Comparison of ENCODE assay signal across 15 cellular contexts in genomic region chr11:23313001-23313400, GRCh38.
A peak's percentile ranks its signal among the peaks of the same experiment; 100 is the strongest.
DNase-seq lines count a peak whose midpoint lies in the region; ATAC-seq lines count a peak whose summit lies in the region.
"Had no signal": no experiment of that assay in that cellular context is flagged by ENCODE, and none has a peak within 500 bp of the region (broad histone marks: within the 10 kb centered on the region; RNA-seq: fewer than 3 reads in every experiment).

No MANE protein-coding gene starts in this region.

- DNase-seq in LHCN-M2 (ENCODE audit: low read depth) (peak; percentile 48), SJSA1 (ENCODE audit: low read depth in 1 of 2, low spot score in 2 of 2) (no peak), fibroblast of peridontal ligament (ENCODE audit: extremely low read depth) (peak; percentile 7), NCI-H345 treated with DMSO at 0.1 percent for 48 hours (lab: John Stamatoyannopoulos, UW; ENCODE audit: unreplicated experiment) (no peak), UCSD-AML1 (lab: John Stamatoyannopoulos, UW; ENCODE audit: unreplicated experiment) (no peak)
- DNase-seq in activated CD4-positive, alpha-beta T cell treated with anti-CD3 and anti-CD28 coated beads, Interleukin-2, amount 50 U/mL, for 48 hours, result no peak
- DNase-seq: CD8-positive, alpha-beta memory T cell; KBM-7; NCI-H1417 treated with DMSO at 0.1 percent for 48 hours; NCI-H2029 treated with DMSO at 0.1 percent for 48 hours; NCI-H526; OCI-M1 had no signal

- no peaks in the 10 kb centered on the region for H3K36me3 ChIP-seq in SJSA1
- H3K36me3 ChIP-seq: BLaER1 had no signal

- no peaks in the 10 kb centered on the region for H3K9me3 ChIP-seq in SJSA1 (replicated peaks)
- H3K9me3 ChIP-seq: BLaER1 had no signal

- peak overlapping the region; percentile 76 for H3K27ac ChIP-seq in SJSA1
- H3K27ac ChIP-seq: BLaER1, SK-N-MC had no signal

- no peak overlapping the region for H3K4me3 ChIP-seq in SJSA1
- H3K4me3 ChIP-seq: BLaER1, SK-N-MC had no signal

- no peaks in the 10 kb centered on the region for H3K27me3 ChIP-seq in SJSA1 (replicated peaks)
- H3K27me3 ChIP-seq: BLaER1 had no signal

- ATAC-seq in GM18861 (IDR thresholded peaks at IDR 0.05; ENCODE audit: unreplicated experiment), result no peak

- H3K4me1 ChIP-seq in SJSA1 (replicated peaks), result peaks cover 11% of the 10 kb centered on the region; the same call in 1 of the 2 replicates
- H3K4me1 ChIP-seq: BLaER1 had no signal

Comparison
In these comparisons a context has a peak if more than half of its experiments do, and no peak if none do; other contexts are left out.
1. DNase-seq: peak in LHCN-M2 (single experiment) and fibroblast of peridontal ligament (single experiment); none in SJSA1 (0 of 2), NCI-H345 treated with DMSO at 0.1 percent for 48 hours (single experiment), UCSD-AML1 (single experiment) and activated CD4-positive, alpha-beta T cell treated with anti-CD3 and anti-CD28 coated beads, Interleukin-2, amount 50 U/mL, for 48 hours (0 of 2).